Comparison of ENCODE assay signal across 8 cellular contexts in the genomic region with DNA sequence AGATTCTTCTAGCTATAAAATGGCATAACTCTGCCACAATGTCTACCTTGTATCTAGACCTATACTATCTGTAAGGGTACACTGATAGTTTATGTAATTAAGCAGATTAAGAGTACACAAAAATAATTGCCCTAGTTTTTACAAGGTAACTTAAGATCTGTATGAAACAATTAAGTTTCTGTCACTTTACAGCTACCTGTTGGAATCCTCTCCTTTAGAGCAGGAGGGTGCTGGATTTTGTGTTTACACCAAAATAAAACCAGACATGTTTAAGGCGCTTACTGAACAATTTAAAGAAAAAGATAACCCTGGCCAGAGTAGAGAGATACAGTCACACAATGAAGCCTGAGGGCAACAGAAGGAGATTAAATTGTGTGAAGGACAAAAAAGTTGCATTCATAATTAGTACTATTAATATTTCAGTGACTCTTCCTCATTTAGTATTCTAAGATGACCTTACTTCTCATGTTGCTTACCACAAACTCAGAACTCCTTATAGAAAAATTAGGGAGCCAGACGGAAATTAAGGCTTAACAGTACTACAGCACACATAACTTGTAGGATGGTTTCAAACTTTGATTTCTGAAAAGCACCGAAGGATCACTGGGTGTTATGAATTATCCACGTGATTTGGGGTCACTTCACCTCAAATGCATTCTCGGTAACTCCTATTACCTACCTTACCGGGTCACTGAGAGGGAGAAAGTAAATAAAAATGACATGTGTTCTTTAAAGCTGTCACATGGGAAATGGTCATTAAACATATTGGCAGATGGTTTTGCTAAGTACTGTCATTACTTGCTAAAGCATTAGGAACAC. TPM values are rescaled to one million over a fixed set of nuclear protein-coding genes. Genes with fewer than 3 reads are reported as not detected.
DNase-seq lines count a peak whose midpoint lies in the region; ATAC-seq and TF ChIP-seq lines count a peak whose summit lies in the region.

No MANE protein-coding gene starts in this region.

- intact Hi-C loops in lower leg skin (cut with DNase I; ENCODE audit: low total_unique reads) (no loop called here), vagina (cut with DNase I) (loop anchor here (10.0 kb wide), 1 partner anchor 240 kb away; the partner anchor contains the start of gene UBXN4)

- WGBS in lower leg skin, 2 donors = 7 to 9% methylated on average over 6 of the region's 6 CpGs

- H3K27ac ChIP-seq in C4-2B (peak overlapping the region; percentile 95), angular gyrus (ENCODE audit: low read depth, low read length) (peak overlapping the region; percentile 81), vagina (peak overlapping the region; percentile 97)

- TF ChIP-seq CTCF in C4-2B (conservative IDR thresholded peaks at IDR 0.05) (no peak), lower leg skin (IDR thresholded peaks at IDR 0.05) (no peak), vagina (IDR thresholded peaks at IDR 0.05) (no peak)

- DNase-seq in lower leg skin (ENCODE audit: low spot score in 2 of 2) (no peak), vagina (ENCODE audit: extremely low spot score in 2 of 2) (no peak), nucleus accumbens (lab: John Stamatoyannopoulos, UW) (no peak)
- DNase-seq in stimulated activated CD4-positive, alpha-beta T cell treated with anti-CD3 and anti-CD28 coated beads, Interleukin-4, amount 100 ng/mL, for 1 hour = no peak

- TF ChIP-seq POLR2A in lower leg skin (IDR thresholded peaks at IDR 0.05) = no peak
- TF ChIP-seq POLR2A in vagina (IDR thresholded peaks at IDR 0.05) = no peak

- H3K4me3 ChIP-seq in lower leg skin (ENCODE audit: low read depth, poor library complexity, severe bottlenecking) (peak overlapping the region; percentile 98), vagina (peak overlapping the region; percentile 73 to 100)

- peaks cover 17% of the 10 kb centered on the region for H3K4me1 ChIP-seq in vagina

- no peaks in the 10 kb centered on the region for H3K27me3 ChIP-seq in vagina

- H3K9me3 ChIP-seq in vagina = no peaks in the 10 kb centered on the region

- H3K36me3 ChIP-seq in vagina = peaks cover 0 to 13% of the 10 kb centered on the region in 2 donors

- ATAC-seq in GM19452 (IDR thresholded peaks at IDR 0.05; ENCODE audit: unreplicated experiment) (peak; percentile 48), HG03469 (IDR thresholded peaks at IDR 0.05; ENCODE audit: unreplicated experiment) (peak; percentile 34)

RNA-seq across cellular contexts. Expression of gene DARS1, which starts 1.0 kb away (rescaled TPM):
- total RNA-seq in lower leg skin (10 to 100 TPM; 58.7 to 73.6 (median 65.7) TPM), vagina (63.1 TPM)
